8 cellular contexts compared by ENCODE assay signal in the genomic region with DNA sequence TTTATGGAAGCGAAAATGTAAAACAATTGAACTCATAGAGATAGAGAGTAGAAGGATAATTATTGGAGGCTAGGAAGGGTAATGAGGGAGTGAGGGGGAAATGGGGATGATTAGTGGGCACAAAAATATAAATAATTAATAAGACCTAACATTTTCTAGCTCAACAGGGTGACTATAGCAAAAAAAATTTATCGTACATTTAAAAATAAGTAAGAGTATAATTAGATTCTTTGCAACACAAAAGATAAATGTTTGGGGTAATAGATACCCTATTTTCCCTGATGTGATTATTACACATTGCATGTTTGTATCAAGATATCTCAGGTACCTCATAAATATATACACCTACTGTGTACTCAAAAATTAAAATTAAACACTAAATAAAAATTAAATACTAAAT.
"Had no signal": no experiment of that assay in that cellular context is flagged by ENCODE, and none has a peak within 500 bp of the region (broad histone marks: within the 10 kb centered on the region; RNA-seq: fewer than 3 reads in every experiment).

No MANE protein-coding gene starts in this region.

- ATAC-seq: GM12878 had no signal

- H3K4me3 ChIP-seq: GM12878 had no signal

- DNase-seq: GDM1, GF-D8 had no signal

- FAIRE-seq: G401.6, GM12878, GM12891, GM12892, GM18507, GM19239 had no signal
